13 cellular contexts compared by ENCODE assay signal in the genomic region with DNA sequence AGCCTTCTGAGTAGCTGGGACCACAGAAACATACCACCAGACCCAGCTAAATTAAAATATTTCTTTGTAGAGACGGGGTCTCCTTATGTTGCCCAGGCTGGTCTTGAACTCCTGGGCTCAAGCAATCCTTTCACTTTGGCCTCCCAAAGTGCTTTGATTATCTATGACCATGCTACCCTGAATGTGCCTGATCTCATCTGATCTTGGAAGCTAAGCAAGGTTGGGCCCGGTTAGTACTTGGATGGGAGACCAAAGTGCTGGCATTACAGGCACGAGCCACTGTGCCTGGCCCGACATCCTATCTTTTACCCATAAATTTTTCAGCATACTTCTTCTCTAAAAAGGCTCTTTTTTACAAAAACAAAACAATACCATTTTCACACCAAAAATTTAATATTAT.
"Had no signal": no experiment of that assay in that cellular context is flagged by ENCODE, and none has a peak within 500 bp of the region (broad histone marks: within the 10 kb centered on the region; RNA-seq: fewer than 3 reads in every experiment).

No MANE protein-coding gene starts in this region.

- H3K27me3 Mint-ChIP-seq: activated T-cell treated with anti-CD3 and anti-CD28 coated beads, Interleukin-2, amount 50 U/mL, for 24 hours; naive B cell had no signal

- H3K4me3 Mint-ChIP-seq: activated T-cell treated with anti-CD3 and anti-CD28 coated beads, Interleukin-2, amount 50 U/mL, for 24 hours had no signal

- H3K9me3 Mint-ChIP-seq: activated T-cell treated with anti-CD3 and anti-CD28 coated beads, Interleukin-2, amount 50 U/mL, for 24 hours had no signal

- H3K36me3 ChIP-seq: ovary, vagina had no signal

- H3K27me3 ChIP-seq: ovary, vagina had no signal

- H3K9me3 ChIP-seq: ovary, vagina had no signal

- H3K4me3 ChIP-seq: ovary, vagina had no signal

- H3K27ac Mint-ChIP-seq: activated T-cell treated with anti-CD3 and anti-CD28 coated beads, Interleukin-2, amount 50 U/mL, for 24 hours had no signal

- DNase-seq: activated effector memory CD4-positive, alpha-beta T cell treated with anti-CD3 and anti-CD28 coated beads, Interleukin-2, amount 50 U/mL, for 16 hours; activated T-cell treated with anti-CD3 and anti-CD28 coated beads, Interleukin-2, amount 50 U/mL, for 24 hours; central memory CD4-positive, alpha-beta T cell; cortex of kidney; effector memory CD4-positive, alpha-beta T cell; hypothalamus; midbrain; naive B cell; ovary; stimulated activated CD4-positive, alpha-beta T cell treated with anti-CD3 and anti-CD28 coated beads, Interleukin-4, amount 100 ng/mL, for 4 hours; T-helper 1 cell had no signal

- H3K27ac ChIP-seq: ovary, vagina, VCaP had no signal
